In the genomic region with DNA sequence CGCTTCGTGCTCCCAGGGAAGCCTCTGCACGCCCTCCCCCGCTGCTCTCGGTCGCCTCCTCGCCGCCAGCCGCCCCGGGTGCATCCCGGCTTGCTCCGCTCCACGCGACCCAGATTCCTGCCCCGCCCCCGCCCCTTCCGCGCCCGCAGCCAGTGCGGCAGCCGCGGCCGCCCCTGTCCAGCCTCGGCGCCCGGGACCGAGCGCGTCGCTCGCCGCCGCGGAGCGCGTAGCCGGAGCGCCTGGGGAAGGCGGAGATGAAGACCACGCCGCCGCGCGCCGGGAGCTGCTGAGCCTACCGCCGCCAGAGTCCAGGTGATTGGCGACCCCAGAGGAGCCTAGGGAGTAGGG, we compare ENCODE assay signal across 8 cellular contexts. TPM values are rescaled to one million over a fixed set of nuclear protein-coding genes. Genes with fewer than 3 reads are reported as not detected.
DNase-seq lines count a peak whose midpoint lies in the region; ATAC-seq and TF ChIP-seq lines count a peak whose summit lies in the region.

A gene (plus strand): TSS at position 50 of the 348 bp plus-strand sequence. CDS start 27,043 bp downstream, outside the sequence.

- no peaks in the 10 kb centered on the region for H3K9me3 ChIP-seq in CD8-positive, alpha-beta memory T cell (ENCODE audit: low read length)
- H3K9me3 ChIP-seq in HUES48 (ENCODE audit: control insufficient read depth, insufficient read depth, low read length) = no peaks in the 10 kb centered on the region
- no peaks in the 10 kb centered on the region for H3K9me3 ChIP-seq in thoracic aorta

- H3K4me1 Mint-ChIP-seq in CD8-positive, alpha-beta memory T cell = peaks cover 24 to 34% (median 30%) of the 10 kb centered on the region in 3 donors

- no peak for TF ChIP-seq CTCF in thoracic aorta (IDR thresholded peaks at IDR 0.05)

- peaks cover 9% of the 10 kb centered on the region for H3K4me1 ChIP-seq in CD8-positive, alpha-beta memory T cell (ENCODE audit: insufficient read depth, low read length)
- H3K4me1 ChIP-seq in HUES48 (ENCODE audit: control insufficient read depth, insufficient read depth, low read length) (peaks cover 26% of the 10 kb centered on the region), thoracic aorta (ENCODE audit: control insufficient read depth in 1 of 2, low read depth in 2 of 2) (peaks cover 7 to 20% of the 10 kb centered on the region in 2 donors)

- H3K27ac ChIP-seq in CD8-positive, alpha-beta memory T cell (ENCODE audit: low read depth, low read length) = no peak within 1 kb of the TSS
- H3K27ac ChIP-seq in HUES48 (ENCODE audit: low read depth, low read length) (no peak within 1 kb of the TSS), thoracic aorta (no peak within 1 kb of the TSS)

- peaks cover 0 to 2% (median 0%) of the 10 kb centered on the region in 5 donors for H3K9me3 Mint-ChIP-seq in CD8-positive, alpha-beta memory T cell

- H3K4me3 Mint-ChIP-seq in CD8-positive, alpha-beta memory T cell = peak within 1 kb of the TSS; percentile 79 to 95 (median 86)

- DNase-seq in CD8-positive, alpha-beta memory T cell = peak; percentile 12 to 51 (median 16)
- DNase-seq in activated CD4-positive, alpha-beta T cell treated with anti-CD3 and anti-CD28 coated beads, Interleukin-2, amount 50 U/mL, for 1 hour = peak; percentile 8
- DNase-seq in epidermal melanocyte (ENCODE audit: insufficient read length, low spot score) (peak; percentile 37), midbrain (lab: John Stamatoyannopoulos, UW) (peak; percentile 62), thoracic aorta (ENCODE audit: low spot score) (no peak)

- CTCF ChIA-PET in CD8-positive, alpha-beta memory T cell (lab: Charles Lee) = interaction anchor here (0.7 kb wide), 1 partner anchor 14 kb away, joined by 3 read pairs; no protein-coding TSS in a partner anchor

- peak within 1 kb of the TSS; percentile 57 for H3K4me3 ChIP-seq in CD8-positive, alpha-beta memory T cell (ENCODE audit: low read length)
- H3K4me3 ChIP-seq in HUES48 (ENCODE audit: low read depth, low read length) = peak within 1 kb of the TSS; percentile 91
- peak within 1 kb of the TSS; percentile 70 for H3K4me3 ChIP-seq in thoracic aorta

- H3K36me3 Mint-ChIP-seq in CD8-positive, alpha-beta memory T cell = no peaks in the 10 kb centered on the region

- peak within 1 kb of the TSS in 4 of 8 donors; percentile 3 to 83 (median 47) for H3K27ac Mint-ChIP-seq in CD8-positive, alpha-beta memory T cell

- no peak within 1 kb of the TSS for H3K9ac ChIP-seq in HUES48 (ENCODE audit: low read depth, low read length)

- POLR2A ChIA-PET in CD8-positive, alpha-beta memory T cell (lab: Charles Lee) = interaction anchor here (1.1 kb wide), 1 partner anchor 18 kb away, joined by 3 read pairs; no protein-coding TSS in a partner anchor

- H3K36me3 ChIP-seq in CD8-positive, alpha-beta memory T cell (ENCODE audit: insufficient read depth, low read length) = no peaks in the 10 kb centered on the region
- H3K36me3 ChIP-seq in HUES48 (ENCODE audit: control insufficient read depth, insufficient read depth, low read length) (no peaks in the 10 kb centered on the region), thoracic aorta (no peaks in the 10 kb centered on the region)

- ATAC-seq in GM19438 (IDR thresholded peaks at IDR 0.05; ENCODE audit: low read depth, unreplicated experiment) = peak; percentile 65
- ATAC-seq in thoracic aorta (ENCODE audit: insufficient number of reproducible peaks, low FRiP score, low read depth) = no peak
- no peak for ATAC-seq in GM21825 (IDR thresholded peaks at IDR 0.05; ENCODE audit: unreplicated experiment)

- peaks cover 25% of the 10 kb centered on the region for H3K27me3 ChIP-seq in CD8-positive, alpha-beta memory T cell (ENCODE audit: insufficient read depth, low read length, poor library complexity, severe bottlenecking)
- H3K27me3 ChIP-seq in HUES48 (ENCODE audit: control insufficient read depth, insufficient read depth, low read length) = peaks cover 83% of the 10 kb centered on the region
- H3K27me3 ChIP-seq in thoracic aorta (replicated peaks; ENCODE audit: insufficient read depth) = no peaks in the 10 kb centered on the region

- H3K27me3 Mint-ChIP-seq in CD8-positive, alpha-beta memory T cell = peaks cover 60 to 88% of the 10 kb centered on the region in 2 donors

RNA-seq across cellular contexts. Expression of the gene that starts here (rescaled TPM):
- not detected for total RNA-seq in CD8-positive, alpha-beta memory T cell
- not detected for polyA plus RNA-seq in CD8-positive, alpha-beta memory T cell
- 1 to 10 TPM in 1 of 2 donors, not detected in 1; 3.2 TPM for total RNA-seq in thoracic aorta

Comparison
In these comparisons a context has a peak if more than half of its experiments do, and no peak if none do; other contexts are left out.
1. Peak in DNase-seq and H3K4me3 ChIP-seq in CD8-positive, alpha-beta memory T cell; RNA of the gene not detected or under 1 TPM.